ENCODE assay signal across 16 cellular contexts in genomic region chr6:74573613-74574012, GRCh38.
"Had no signal": no experiment of that assay in that cellular context is flagged by ENCODE, and none has a peak within 500 bp of the region (broad histone marks: within the 10 kb centered on the region; RNA-seq: fewer than 3 reads in every experiment).

No MANE protein-coding gene starts in this region.

- H3K27ac Mint-ChIP-seq: dendritic cell treated with granulocyte-macrophage colony-stimulating factor and Interleukin-4, amounts not matched to agents 40 ng/mL and 50 ng/mL, for 4 days; naive thymus-derived CD4-positive, alpha-beta T cell; nephron progenitor cell had no signal

- DNase-seq: cerebellar nuclear complex; esophagus squamous epithelium; foreskin keratinocyte; head of caudate nucleus; naive thymus-derived CD4-positive, alpha-beta T cell; nephron progenitor cell; psoas muscle; retina; right lobe of liver; stimulated activated CD4-positive, alpha-beta T cell treated with anti-CD3 and anti-CD28 coated beads, Interleukin-2, amount 100 ng/mL, for 24 hours; stimulated activated naive CD4-positive, alpha-beta T cell; stomach; transverse colon had no signal

- H3K36me3 ChIP-seq: esophagus squamous epithelium, right lobe of liver, stomach, transverse colon had no signal

- H3K27me3 Mint-ChIP-seq: dendritic cell treated with granulocyte-macrophage colony-stimulating factor and Interleukin-4, amounts not matched to agents 40 ng/mL and 50 ng/mL, for 4 days had no signal

- H3K27ac ChIP-seq: esophagus squamous epithelium, foreskin keratinocyte, hepatocyte, psoas muscle, right lobe of liver, skin epidermis, stomach, transverse colon had no signal

- H3K4me1 ChIP-seq: esophagus squamous epithelium, foreskin keratinocyte, psoas muscle, right lobe of liver had no signal

- H3K27me3 ChIP-seq: esophagus squamous epithelium, foreskin keratinocyte, hepatocyte, right lobe of liver, stomach, transverse colon had no signal

- H3K4me3 ChIP-seq: esophagus squamous epithelium, hepatocyte, psoas muscle, right lobe of liver, skin epidermis, stomach, transverse colon had no signal

- H3K79me2 ChIP-seq: hepatocyte had no signal

- ATAC-seq: foreskin keratinocyte; naive thymus-derived CD4-positive, alpha-beta T cell; psoas muscle; right lobe of liver had no signal

- H3K36me3 Mint-ChIP-seq: naive thymus-derived CD4-positive, alpha-beta T cell had no signal

- H3K4me3 Mint-ChIP-seq: dendritic cell treated with granulocyte-macrophage colony-stimulating factor and Interleukin-4, amounts not matched to agents 40 ng/mL and 50 ng/mL, for 4 days; naive thymus-derived CD4-positive, alpha-beta T cell; nephron progenitor cell had no signal

- H3K9me3 ChIP-seq: esophagus squamous epithelium, psoas muscle, right lobe of liver, stomach, transverse colon had no signal

- H3K9me3 Mint-ChIP-seq: dendritic cell treated with granulocyte-macrophage colony-stimulating factor and Interleukin-4, amounts not matched to agents 40 ng/mL and 50 ng/mL, for 4 days; naive thymus-derived CD4-positive, alpha-beta T cell; nephron progenitor cell had no signal

- H3K4me2 ChIP-seq: hepatocyte had no signal

- H2AFZ ChIP-seq: hepatocyte had no signal
